ENCODE assay signal across 23 cellular contexts in the genomic region with DNA sequence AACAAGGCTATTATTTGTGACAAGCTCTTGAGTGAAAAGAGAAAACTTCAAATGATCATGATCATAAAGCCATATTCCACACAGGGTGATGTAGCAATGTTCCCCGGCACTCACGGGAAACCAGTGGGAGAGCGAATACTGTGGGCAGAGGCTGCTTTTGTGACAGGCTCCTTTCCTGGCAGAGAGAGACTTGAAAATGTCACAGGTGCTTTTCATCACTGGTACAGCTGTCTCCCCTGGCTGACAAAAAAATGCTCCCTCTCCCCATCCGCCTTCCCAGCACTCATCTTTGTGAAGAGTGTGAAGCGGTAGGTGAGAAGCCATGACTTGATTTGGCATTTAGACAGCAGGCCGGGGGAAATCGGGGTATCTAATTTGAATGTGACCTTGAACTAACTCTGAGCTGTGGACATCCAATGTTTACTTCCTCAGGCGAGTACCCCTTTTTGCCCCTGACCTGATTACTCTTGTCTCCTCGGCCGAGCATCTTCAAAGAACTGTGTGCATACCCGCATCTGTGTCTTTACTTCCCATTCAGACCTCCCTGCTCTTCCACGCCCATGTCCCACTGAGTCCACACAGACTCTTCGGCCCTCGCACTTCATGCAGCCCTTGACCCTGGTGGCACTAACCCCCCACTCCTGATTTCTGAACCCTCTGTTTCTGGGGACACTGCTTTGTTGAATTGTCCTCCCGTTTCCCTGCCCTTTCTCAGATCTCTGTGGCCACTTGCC. TPM values are rescaled to one million over a fixed set of nuclear protein-coding genes. Genes with fewer than 3 reads are reported as not detected.
DNase-seq lines count a peak whose midpoint lies in the region; ATAC-seq and TF ChIP-seq lines count a peak whose summit lies in the region.
"Had no signal": no experiment of that assay in that cellular context is flagged by ENCODE, and none has a peak within 500 bp of the region (broad histone marks: within the 10 kb centered on the region; RNA-seq: fewer than 3 reads in every experiment).

No MANE protein-coding gene starts in this region.

- H3K27me3 ChIP-seq in RWPE2 (ENCODE audit: insufficient read depth, poor library complexity, severe bottlenecking) (no peaks in the 10 kb centered on the region), GM23338 (ENCODE audit: insufficient read depth) (no peaks in the 10 kb centered on the region)
- H3K27me3 ChIP-seq: MG63 had no signal

- H3K27me3 Mint-ChIP-seq in GM23338 (ENCODE audit: insufficient read depth, low read depth, poor library complexity): peaks cover 2% of the 10 kb centered on the region

- H3K27ac ChIP-seq in RWPE2 (ENCODE audit: poor library complexity, severe bottlenecking) (no peak overlapping the region), caudate nucleus (ENCODE audit: low read depth, low read length) (peak overlapping the region; percentile 89), GM23338 (ENCODE audit: low read depth) (no peak overlapping the region)

- no peak overlapping the region for H2AFZ ChIP-seq in GM23338

- H3K4me3 Mint-ChIP-seq in GM23338: no peak overlapping the region
- H3K4me3 Mint-ChIP-seq: CD4-positive, alpha-beta memory T cell had no signal

- no peaks in the 10 kb centered on the region for H4K20me1 ChIP-seq in GM23338 (replicated peaks; ENCODE audit: insufficient read depth)

- H3F3A ChIP-seq in GM23338 (replicated peaks; ENCODE audit: low read depth): no peaks in the 10 kb centered on the region

- no peak overlapping the region for H3K27ac Mint-ChIP-seq in GM23338
- H3K27ac Mint-ChIP-seq: CD4-positive, alpha-beta memory T cell had no signal

- ATAC-seq in RWPE2 (ENCODE audit: low read depth) (no peak), GM23338 (no peak)
- ATAC-seq: Panc1 had no signal

- H3K4me1 Mint-ChIP-seq in GM23338: peaks cover 24% of the 10 kb centered on the region
- H3K4me1 Mint-ChIP-seq: CD4-positive, alpha-beta memory T cell had no signal

- H3K36me3 ChIP-seq in RWPE2 (ENCODE audit: low read depth): no peaks in the 10 kb centered on the region; the same call in 1 of the 2 replicates
- H3K36me3 ChIP-seq in GM23338 (ENCODE audit: insufficient read depth): no peaks in the 10 kb centered on the region
- H3K36me3 ChIP-seq: MG63 had no signal

- H3K9me3 Mint-ChIP-seq in GM23338: peaks cover 3% of the 10 kb centered on the region; the same call in 1 of the 3 replicates

- H3K79me2 ChIP-seq in GM23338 (replicated peaks; ENCODE audit: insufficient read depth): no peaks in the 10 kb centered on the region

- H3K4me1 ChIP-seq in RWPE2 (ENCODE audit: insufficient read depth, poor library complexity, severe bottlenecking): no peaks in the 10 kb centered on the region
- peaks cover 16% of the 10 kb centered on the region for H3K4me1 ChIP-seq in GM23338 (ENCODE audit: insufficient read depth)

- H3K9me2 ChIP-seq in GM23338 (ENCODE audit: insufficient read depth): no peaks in the 10 kb centered on the region
- H3K9me2 ChIP-seq: SK-N-SH had no signal

- H3K36me3 Mint-ChIP-seq in GM23338 (ENCODE audit: low read depth): no peaks in the 10 kb centered on the region
- H3K36me3 Mint-ChIP-seq: CD4-positive, alpha-beta memory T cell had no signal

- H3K4me2 ChIP-seq in GM23338: no peak overlapping the region
- H3K4me2 ChIP-seq: SK-N-SH had no signal

- DNase-seq in RWPE2 (ENCODE audit: low spot score): peak; percentile 60
- peak in 41 of 61 donors; percentile 20 to 91 (median 55) for DNase-seq in caudate nucleus (lab: John Stamatoyannopoulos, UW)
- DNase-seq in left kidney (ENCODE audit: low read depth, low spot score): peak; percentile 58
- DNase-seq in putamen (ENCODE audit: low spot score): peak; percentile 82
- DNase-seq in SW 1271 (lab: John Stamatoyannopoulos, UW): no peak
- no peak for DNase-seq in GM23338 (ENCODE audit: low spot score)
- no peak for DNase-seq in NCI-H187 (lab: John Stamatoyannopoulos, UW)
- DNase-seq: C1 segment of cervical spinal cord; CD4-positive, alpha-beta memory T cell; COR-L47; DMS53; H7; IMR-90; KG1; MG63; NCI-H1105 treated with DMSO at 0.1 percent for 48 hours; NCI-H146; NCI-H2029 treated with DMSO at 0.1 percent for 48 hours; NCI-H524 treated with DMSO at 0.1 percent for 48 hours; NCI-H82; SK-N-SH had no signal

- TF ChIP-seq CTCF in RWPE2 (IDR thresholded peaks at IDR 0.05; ENCODE audit: poor library complexity, severe bottlenecking): no peak
- no peak for TF ChIP-seq CTCF in GM23338 (conservative IDR thresholded peaks at IDR 0.05; ENCODE audit: low read depth in 2 of 2)

- no peaks in the 10 kb centered on the region for H3K9me3 ChIP-seq in RWPE2 (ENCODE audit: severe bottlenecking)
- H3K9me3 ChIP-seq: MG63, SK-N-SH had no signal

- H3K4me3 ChIP-seq in RWPE2 (ENCODE audit: severe bottlenecking): no peak overlapping the region
- H3K4me3 ChIP-seq in GM23338: no peak overlapping the region
- H3K4me3 ChIP-seq: MG63 had no signal

TF ChIP-seq in GM23338, 12 proteins besides CTCF, POLR2A, EP300 and RAD21 (continues in another document):
- no peak for TF ChIP-seq EZH2phosphoT487 (IDR thresholded peaks at IDR 0.05; ENCODE audit: unreplicated experiment)
- no peak for TF ChIP-seq POLR2AphosphoS5 (IDR thresholded peaks at IDR 0.05; ENCODE audit: low read depth)
- TF ChIP-seq STAT1 (IDR thresholded peaks at IDR 0.05; ENCODE audit: unreplicated experiment): no peak
- TF ChIP-seq NANOG (IDR thresholded peaks at IDR 0.05; ENCODE audit: borderline replicate concordance): no peak
- no peak for TF ChIP-seq ZNF114 (CRISPR knock-in tag; IDR thresholded peaks at IDR 0.05)
- TF ChIP-seq, protein P1, sequence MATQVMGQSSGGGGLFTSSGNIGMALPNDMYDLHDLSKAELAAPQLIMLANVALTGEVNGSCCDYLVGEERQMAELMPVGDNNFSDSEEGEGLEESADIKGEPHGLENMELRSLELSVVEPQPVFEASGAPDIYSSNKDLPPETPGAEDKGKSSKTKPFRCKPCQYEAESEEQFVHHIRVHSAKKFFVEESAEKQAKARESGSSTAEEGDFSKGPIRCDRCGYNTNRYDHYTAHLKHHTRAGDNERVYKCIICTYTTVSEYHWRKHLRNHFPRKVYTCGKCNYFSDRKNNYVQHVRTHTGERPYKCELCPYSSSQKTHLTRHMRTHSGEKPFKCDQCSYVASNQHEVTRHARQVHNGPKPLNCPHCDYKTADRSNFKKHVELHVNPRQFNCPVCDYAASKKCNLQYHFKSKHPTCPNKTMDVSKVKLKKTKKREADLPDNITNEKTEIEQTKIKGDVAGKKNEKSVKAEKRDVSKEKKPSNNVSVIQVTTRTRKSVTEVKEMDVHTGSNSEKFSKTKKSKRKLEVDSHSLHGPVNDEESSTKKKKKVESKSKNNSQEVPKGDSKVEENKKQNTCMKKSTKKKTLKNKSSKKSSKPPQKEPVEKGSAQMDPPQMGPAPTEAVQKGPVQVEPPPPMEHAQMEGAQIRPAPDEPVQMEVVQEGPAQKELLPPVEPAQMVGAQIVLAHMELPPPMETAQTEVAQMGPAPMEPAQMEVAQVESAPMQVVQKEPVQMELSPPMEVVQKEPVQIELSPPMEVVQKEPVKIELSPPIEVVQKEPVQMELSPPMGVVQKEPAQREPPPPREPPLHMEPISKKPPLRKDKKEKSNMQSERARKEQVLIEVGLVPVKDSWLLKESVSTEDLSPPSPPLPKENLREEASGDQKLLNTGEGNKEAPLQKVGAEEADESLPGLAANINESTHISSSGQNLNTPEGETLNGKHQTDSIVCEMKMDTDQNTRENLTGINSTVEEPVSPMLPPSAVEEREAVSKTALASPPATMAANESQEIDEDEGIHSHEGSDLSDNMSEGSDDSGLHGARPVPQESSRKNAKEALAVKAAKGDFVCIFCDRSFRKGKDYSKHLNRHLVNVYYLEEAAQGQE (IDR thresholded peaks at IDR 0.05; ENCODE audit: unreplicated experiment): no peak
- no peak for TF ChIP-seq ZNF331 (CRISPR knock-in tag; IDR thresholded peaks at IDR 0.05; ENCODE audit: low read depth)
- TF ChIP-seq, protein P2, sequence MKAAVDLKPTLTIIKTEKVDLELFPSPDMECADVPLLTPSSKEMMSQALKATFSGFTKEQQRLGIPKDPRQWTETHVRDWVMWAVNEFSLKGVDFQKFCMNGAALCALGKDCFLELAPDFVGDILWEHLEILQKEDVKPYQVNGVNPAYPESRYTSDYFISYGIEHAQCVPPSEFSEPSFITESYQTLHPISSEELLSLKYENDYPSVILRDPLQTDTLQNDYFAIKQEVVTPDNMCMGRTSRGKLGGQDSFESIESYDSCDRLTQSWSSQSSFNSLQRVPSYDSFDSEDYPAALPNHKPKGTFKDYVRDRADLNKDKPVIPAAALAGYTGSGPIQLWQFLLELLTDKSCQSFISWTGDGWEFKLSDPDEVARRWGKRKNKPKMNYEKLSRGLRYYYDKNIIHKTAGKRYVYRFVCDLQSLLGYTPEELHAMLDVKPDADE (IDR thresholded peaks at IDR 0.05): no peak

RNA-seq across cellular contexts. Expression of a gene that starts 23.2 kb away (rescaled TPM):
- total RNA-seq in GM23338 (2014; rRNA removed; shearing (Covaris generic)): 2.9 and 5.2 TPM in 2 replicates
- polyA plus RNA-seq in GM23338 (2016; fragmentation: Nextera tagmentation; extraction: Ambion mirVana): 2.7 and 2.9 TPM in 2 replicates
- total RNA-seq: CD4-positive, alpha-beta memory T cell; OCI-LY7 had no signal
- polyA plus RNA-seq: CD4-positive, alpha-beta memory T cell had no signal

Comparison
In these comparisons a context has a peak if more than half of its experiments do, and no peak if none do; other contexts are left out.
1. DNase-seq: peak in RWPE2 (single experiment), caudate nucleus (41 of 61), left kidney (single experiment) and putamen (single experiment); none in SW 1271 (0 of 2), GM23338 (single experiment) and NCI-H187 (0 of 2).